2 cellular contexts compared by ENCODE assay signal in genomic region chr1:50426702-50427085, GRCh38.
TF ChIP-seq lines count a peak whose summit lies in the region.

No MANE protein-coding gene starts in this region.

TF ChIP-seq in GM23338, 12 proteins besides CTCF, POLR2A, EP300 and RAD21:
- TF ChIP-seq EZH2phosphoT487 (IDR thresholded peaks at IDR 0.05; ENCODE audit: unreplicated experiment) (peak; percentile 33), ZNF331 (CRISPR knock-in tag; IDR thresholded peaks at IDR 0.05; ENCODE audit: low read depth) (no peak)
TF ChIP-seq in GM23338: peak in this region for 1.

TF ChIP-seq in GM12878, 131 proteins besides CTCF, POLR2A, EP300 and RAD21:
- TF ChIP-seq SUZ12 (IDR thresholded peaks at IDR 0.05; ENCODE audit: unreplicated experiment) (peak; percentile 16), NKRF (conservative IDR thresholded peaks at IDR 0.05) (no peak)
